ENCODE assay signal across 23 cellular contexts in genomic region chr15:25676070-25676469, GRCh38.
"Had no signal": no experiment of that assay in that cellular context is flagged by ENCODE, and none has a peak within 500 bp of the region (broad histone marks: within the 10 kb centered on the region; RNA-seq: fewer than 3 reads in every experiment).

No MANE protein-coding gene starts in this region.

- FAIRE-seq: endothelial cell of umbilical vein, keratinocyte, pancreas had no signal

- H3K9me3 ChIP-seq: colonic mucosa, esophagus squamous epithelium, lower lobe of right lung, neutrophil, pancreas, testis, transverse colon, vagina had no signal

- H3K36me3 ChIP-seq: colonic mucosa, neutrophil, pancreas, transverse colon had no signal

- H3K27ac ChIP-seq: colonic mucosa, lower lobe of right lung, neutrophil, pancreas, vagina had no signal

- DNase-seq: cerebellar nuclear complex; colonic mucosa; dermis blood vessel endothelial cell; effector memory CD4-positive, alpha-beta T cell; esophagus squamous epithelium; foreskin melanocyte; left ventricle myocardium superior; lower lobe of right lung; naive thymus-derived CD8-positive, alpha-beta T cell; pancreas; stimulated activated CD4-positive, alpha-beta T cell treated with anti-CD3 and anti-CD28 coated beads, Interleukin-12 subunit alpha, Interleukin-12 subunit beta, amount 100 ng/mL, for 4 hours; stimulated activated CD4-positive, alpha-beta T cell treated with anti-CD3 and anti-CD28 coated beads, Interleukin-1b, Interleukin-23, amount 100 ng/mL, for 48 hours; stimulated activated CD4-positive, alpha-beta T cell treated with anti-CD3 and anti-CD28 coated beads, Interleukin-4, amount 100 ng/mL, for 1 hour; stimulated activated CD8-positive, alpha-beta memory T cell treated with anti-CD3 and anti-CD28 coated beads, Interleukin-4, amount 100 ng/mL, for 48 hours; stimulated activated naive CD4-positive, alpha-beta T cell; stimulated activated naive CD8-positive, alpha-beta T cell treated with anti-CD3 and anti-CD28 coated beads, Interleukin-15, amount 100 ng/mL, for 72 hours; testis; transverse colon had no signal

- H3K4me1 ChIP-seq: colonic mucosa, lower lobe of right lung, pancreas had no signal

- ATAC-seq: lower lobe of right lung; naive thymus-derived CD8-positive, alpha-beta T cell; pancreas; stimulated activated naive CD8-positive, alpha-beta T cell treated with anti-CD3 and anti-CD28 coated beads, Interleukin-15, amount 100 ng/mL, for 72 hours had no signal

- H3K4me2 ChIP-seq: smooth muscle cell had no signal

- H3K4me3 ChIP-seq: colonic mucosa, esophagus squamous epithelium, lower lobe of right lung, pancreas, smooth muscle cell, testis, transverse colon, vagina had no signal

- H3K27me3 ChIP-seq: colonic mucosa, pancreas, testis, transverse colon, vagina had no signal
